ENCODE assay signal across 8 cellular contexts in genomic region chr5:149731617-149732400, GRCh38. TPM values are rescaled to one million over a fixed set of nuclear protein-coding genes. Genes with fewer than 3 reads are reported as not detected.
DNase-seq lines count a peak whose midpoint lies in the region; ATAC-seq and TF ChIP-seq lines count a peak whose summit lies in the region.

No MANE protein-coding gene starts in this region.

- H3K4me3 Mint-ChIP-seq in CD8-positive, alpha-beta memory T cell, result peak overlapping the region; percentile 85 to 93 (median 86)

- H3K9ac ChIP-seq in SU-DHL-6 (ENCODE audit: low read length) (peak overlapping the region; percentile 91), adipocyte (ENCODE audit: low read length) (peak overlapping the region; percentile 91)

- no peaks in the 10 kb centered on the region for H3K36me3 ChIP-seq in CD8-positive, alpha-beta memory T cell (ENCODE audit: insufficient read depth, low read length)
- H3K36me3 ChIP-seq in SU-DHL-6 (ENCODE audit: low read length) (no peaks in the 10 kb centered on the region), adipocyte (ENCODE audit: control insufficient read depth, insufficient read depth, low read length, severe bottlenecking) (no peaks in the 10 kb centered on the region), left ventricle myocardium inferior (no peaks in the 10 kb centered on the region), upper lobe of right lung (no peaks in the 10 kb centered on the region)

- no peaks in the 10 kb centered on the region for H3K27me3 ChIP-seq in CD8-positive, alpha-beta memory T cell (ENCODE audit: insufficient read depth, low read length, poor library complexity, severe bottlenecking)
- no peaks in the 10 kb centered on the region for H3K27me3 ChIP-seq in SU-DHL-6 (ENCODE audit: low read length)
- H3K27me3 ChIP-seq in adipocyte (replicated peaks; ENCODE audit: control insufficient read depth, insufficient read depth, low read length), result no peaks in the 10 kb centered on the region
- H3K27me3 ChIP-seq in left ventricle myocardium inferior (ENCODE audit: low read depth), result no peaks in the 10 kb centered on the region
- no peaks in the 10 kb centered on the region for H3K27me3 ChIP-seq in upper lobe of right lung

- peak; percentile 33 for ATAC-seq in GM21367 (IDR thresholded peaks at IDR 0.05; ENCODE audit: unreplicated experiment)
- peak; percentile 78 for ATAC-seq in upper lobe of right lung

- peaks cover 38% of the 10 kb centered on the region for H3K79me2 ChIP-seq in SU-DHL-6 (ENCODE audit: insufficient read depth, low read length)

- H3K9me3 ChIP-seq in CD8-positive, alpha-beta memory T cell (ENCODE audit: low read length), result no peaks in the 10 kb centered on the region
- H3K9me3 ChIP-seq in SU-DHL-6 (ENCODE audit: insufficient read depth, low read length) (no peaks in the 10 kb centered on the region), adipocyte (ENCODE audit: control insufficient read depth, low read length) (no peaks in the 10 kb centered on the region), left ventricle myocardium inferior (replicated peaks) (no peaks in the 10 kb centered on the region), upper lobe of right lung (no peaks in the 10 kb centered on the region)

- H3K4me1 Mint-ChIP-seq in CD8-positive, alpha-beta memory T cell, result peaks cover 3 to 6% (median 5%) of the 10 kb centered on the region in 3 donors

- H2AFZ ChIP-seq in SU-DHL-6 (ENCODE audit: low read depth, low read length, severe bottlenecking), result peak overlapping the region; percentile 97

- peaks cover 23% of the 10 kb centered on the region for H4K20me1 ChIP-seq in SU-DHL-6 (ENCODE audit: low read depth, low read length)

- TF ChIP-seq CTCF in SU-DHL-6 (IDR thresholded peaks at IDR 0.05; ENCODE audit: insufficient read depth, low read length, poor library complexity, severe bottlenecking) (no peak), left ventricle myocardium inferior (IDR thresholded peaks at IDR 0.05; ENCODE audit: borderline replicate concordance) (peak; percentile 35), upper lobe of right lung (IDR thresholded peaks at IDR 0.05) (no peak)

- DNase-seq in CD8-positive, alpha-beta memory T cell, result peak; percentile 51 to 81 (median 59)
- DNase-seq in HUDEP-2 (lab: John Stamatoyannopoulos, UW; ENCODE audit: unreplicated experiment in 76 of 76) (peak in 72 of 76 experiments; percentile 33 to 91 (median 79)), adipocyte (ENCODE audit: low read depth) (peak; percentile 84), left ventricle myocardium inferior (peak; percentile 91), posterior vena cava (ENCODE audit: low spot score) (peak; percentile 94), upper lobe of right lung (peak; percentile 94)

- no peaks in the 10 kb centered on the region for H3K9me2 ChIP-seq in SU-DHL-6 (replicated peaks; ENCODE audit: insufficient read depth, low read length)

- CTCF ChIA-PET in CD8-positive, alpha-beta memory T cell (lab: Charles Lee), result interaction anchor here (0.7 to 1.7 kb wide), 4 partner anchors 10 to 79 kb away, joined by 3 to 4 read pairs (median 4); no protein-coding TSS in a partner anchor

- H3K27me3 Mint-ChIP-seq in CD8-positive, alpha-beta memory T cell, result no peaks in the 10 kb centered on the region

- peak overlapping the region; percentile 69 for H3K4me2 ChIP-seq in SU-DHL-6 (ENCODE audit: low read depth, low read length, poor library complexity, severe bottlenecking)

- H3K4me3 ChIP-seq in CD8-positive, alpha-beta memory T cell (ENCODE audit: low read length), result peak overlapping the region; percentile 77
- H3K4me3 ChIP-seq in SU-DHL-6 (ENCODE audit: insufficient read depth, low read length, poor library complexity, severe bottlenecking) (peak overlapping the region; percentile 87), adipocyte (ENCODE audit: low read length) (peak overlapping the region; percentile 83), left ventricle myocardium inferior (peak overlapping the region; percentile 92), upper lobe of right lung (peak overlapping the region; percentile 88)

- POLR2A ChIA-PET in CD8-positive, alpha-beta memory T cell (lab: Charles Lee), result interaction anchor here (0.5 to 0.8 kb wide), 4 partner anchors 85 to 978 kb away, joined by 3 to 6 read pairs (median 3); no protein-coding TSS in a partner anchor

- peaks cover 4% of the 10 kb centered on the region for H3K4me1 ChIP-seq in CD8-positive, alpha-beta memory T cell (ENCODE audit: insufficient read depth, low read length)
- H3K4me1 ChIP-seq in adipocyte (ENCODE audit: control insufficient read depth, insufficient read depth, low read length) (peaks cover 13% of the 10 kb centered on the region), left ventricle myocardium inferior (peaks cover 73% of the 10 kb centered on the region), upper lobe of right lung (peaks cover 3% of the 10 kb centered on the region)

- peak overlapping the region in 7 of 8 donors; percentile 32 to 87 (median 78) for H3K27ac Mint-ChIP-seq in CD8-positive, alpha-beta memory T cell

- no peaks in the 10 kb centered on the region for H3F3A ChIP-seq in SU-DHL-6 (ENCODE audit: insufficient read depth)

- no peaks in the 10 kb centered on the region for H3K36me3 Mint-ChIP-seq in CD8-positive, alpha-beta memory T cell

- intact Hi-C loops in left ventricle myocardium inferior (cut with micrococcal nuclease), result no loop called here
- intact Hi-C loops in posterior vena cava (cut with DNase I), result loop anchor here (5.0 to 10.0 kb wide), 3 partner anchors 40 to 95 kb away; no protein-coding TSS in a partner anchor
- intact Hi-C loops in upper lobe of right lung (cut with DNase I), result no loop called here

- H3K27ac ChIP-seq in CD8-positive, alpha-beta memory T cell (ENCODE audit: low read depth, low read length), result peak overlapping the region; percentile 57
- H3K27ac ChIP-seq in SU-DHL-6 (ENCODE audit: low read depth, low read length), result no peak overlapping the region
- H3K27ac ChIP-seq in left ventricle myocardium inferior (replicated peaks), result peak overlapping the region; percentile 95
- peak overlapping the region; percentile 65 for H3K27ac ChIP-seq in upper lobe of right lung

- H3K9me3 Mint-ChIP-seq in CD8-positive, alpha-beta memory T cell, result no peaks in the 10 kb centered on the region

RNA-seq across cellular contexts. Expression of gene PPARGC1B, which starts 1.7 kb away (rescaled TPM):
- total RNA-seq in CD8-positive, alpha-beta memory T cell, result 1 to 10 TPM; 6.3 to 7.1 TPM
- 1.7 TPM for polyA plus RNA-seq in CD8-positive, alpha-beta memory T cell
- total RNA-seq in left ventricle myocardium inferior (28.4 TPM), posterior vena cava (1 to 10 TPM; 7.2 to 8.7 TPM), upper lobe of right lung (9.8 TPM)

Comparison
In these comparisons a context has a peak if more than half of its experiments do, and no peak if none do; other contexts are left out.
1. intact Hi-C loops: an anchor here in posterior vena cava (5.0 to 10.0 kb wide); none called in left ventricle myocardium inferior and upper lobe of right lung.